Comparison of ENCODE assay signal across 19 cellular contexts in the genomic region with DNA sequence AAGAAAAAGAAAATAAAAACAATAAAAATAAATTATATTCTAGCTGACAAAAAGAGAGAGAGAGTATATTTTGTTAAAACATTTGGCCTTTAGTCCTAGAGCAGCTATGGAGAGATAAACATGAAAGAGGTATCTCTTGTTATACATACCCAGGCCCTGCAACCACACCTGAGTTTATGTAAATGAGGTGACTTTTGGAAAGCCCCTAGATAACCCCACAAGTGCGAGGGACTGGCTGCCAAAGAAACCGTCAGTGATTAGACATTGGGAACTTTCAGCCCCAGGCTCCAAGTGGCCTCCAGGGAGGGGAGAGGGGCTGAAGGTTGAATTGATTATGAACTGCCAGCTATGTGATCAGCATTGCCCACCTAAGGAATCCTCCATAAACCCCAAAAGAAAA. TPM values are rescaled to one million over a fixed set of nuclear protein-coding genes. Genes with fewer than 3 reads are reported as not detected.
DNase-seq lines count a peak whose midpoint lies in the region; ATAC-seq, FAIRE-seq and TF ChIP-seq lines count a peak whose summit lies in the region.
"Had no signal": no experiment of that assay in that cellular context is flagged by ENCODE, and none has a peak within 500 bp of the region (broad histone marks: within the 10 kb centered on the region; RNA-seq: fewer than 3 reads in every experiment).

No MANE protein-coding gene starts in this region.

- no peaks in the 10 kb centered on the region for H3K79me1 ChIP-seq in H1 (ENCODE audit: low read depth, low read length)

- H2BK12ac ChIP-seq in H1 (ENCODE audit: low read depth, low read length), result no peak overlapping the region

- no peak for FAIRE-seq in H1 (lab: Jason Lieb, UNC)

- DNase-seq in GM12865 (ENCODE audit: low read depth) (peak; percentile 77), H1 (ENCODE audit: low read depth in 1 of 2, low spot score in 2 of 2) (no peak), NCI-H1048 (lab: John Stamatoyannopoulos, UW) (no peak), NOMO-1 treated with dmso at 0.1 percent for 144 hours (lab: John Stamatoyannopoulos, UW; ENCODE audit: unreplicated experiment) (no peak)
- no peak for DNase-seq in stimulated activated effector memory CD8-positive, alpha-beta T cell treated with anti-CD3 and anti-CD28 coated beads, Interleukin-12 subunit alpha, Interleukin-12 subunit beta, amount 100 ng/mL, for 72 hours (ENCODE audit: low spot score in 2 of 2)
- DNase-seq: Calu3; CD4-positive, alpha-beta T cell; MV-4-11; NCI-H1436; NCI-H2029 treated with DMSO at 0.1 percent for 48 hours; NCI-H2171 treated with DMSO at 0.1 percent for 48 hours; NCI-H446 treated with DMSO at 0.1 percent for 48 hours; NK-92 treated with Interleukin-12 subunit alpha and Interleukin-12 subunit beta, amount 100 ng/mL, for 24 hours had no signal

- no peaks in the 10 kb centered on the region for H3K36me3 ChIP-seq in BLaER1 treated with 17β-estradiol and CSF1 and Interleukin-3, amounts not matched to agents 10 nM and 100 nM
- H3K36me3 ChIP-seq in KMS-11 (ENCODE audit: insufficient read depth) (no peaks in the 10 kb centered on the region), H1 (ENCODE audit: control insufficient read depth in 2 of 4, insufficient read depth in 4 of 4, low read length in 3 of 4) (no peaks in the 10 kb centered on the region)
- H3K36me3 ChIP-seq: HAP-1 had no signal

- H3K36me3 Mint-ChIP-seq in stimulated activated effector memory CD8-positive, alpha-beta T cell treated with anti-CD3 and anti-CD28 coated beads, Interleukin-12 subunit alpha, Interleukin-12 subunit beta, amount 100 ng/mL, for 72 hours, result no peaks in the 10 kb centered on the region

- H3K27ac ChIP-seq in BLaER1 treated with 17β-estradiol and CSF1 and Interleukin-3, amounts not matched to agents 10 nM and 100 nM, result no peak overlapping the region
- H3K27ac ChIP-seq in KMS-11 (no peak overlapping the region; the same call in 1 of the 2 replicates), H1 (ENCODE audit: low read depth, low read length) (no peak overlapping the region)

- H2AFZ ChIP-seq in KMS-11 (ENCODE audit: low read depth) (no peak overlapping the region), H1 (ENCODE audit: low read length) (no peak overlapping the region)

- ATAC-seq in HG02973 (IDR thresholded peaks at IDR 0.05; ENCODE audit: unreplicated experiment), result no peak
- no peak for ATAC-seq in stimulated activated effector memory CD8-positive, alpha-beta T cell treated with anti-CD3 and anti-CD28 coated beads, Interleukin-12 subunit alpha, Interleukin-12 subunit beta, amount 100 ng/mL, for 72 hours

- H3K27me3 ChIP-seq in BLaER1 treated with 17β-estradiol and CSF1 and Interleukin-3, amounts not matched to agents 10 nM and 100 nM, result no peaks in the 10 kb centered on the region
- H3K27me3 ChIP-seq in KMS-11 (ENCODE audit: insufficient read depth, low read depth), result no peaks in the 10 kb centered on the region
- H3K27me3 ChIP-seq in H1 (replicated peaks in 1 of 4; ENCODE audit: control insufficient read depth in 3 of 4, extremely low read depth in 1 of 4, insufficient read depth in 3 of 4, low read length in 3 of 4), result no peaks in the 10 kb centered on the region; a peak in 1 of 7 replicates

- H3K9me3 ChIP-seq in BLaER1 treated with 17β-estradiol and CSF1 and Interleukin-3, amounts not matched to agents 10 nM and 100 nM (replicated peaks in 1 of 11), result no peaks in the 10 kb centered on the region
- H3K9me3 ChIP-seq in H1 (ENCODE audit: insufficient read depth in 2 of 2, low read depth in 1 of 2, low read length in 1 of 2), result no peaks in the 10 kb centered on the region; a peak in 1 of 4 replicates
- H3K9me3 ChIP-seq: HAP-1 had no signal

- H2BK15ac ChIP-seq in H1 (ENCODE audit: low read length), result peak overlapping the region; percentile 88; the same call in 1 of the 2 replicates

- no peak overlapping the region for H2AK5ac ChIP-seq in H1 (ENCODE audit: low read depth, low read length)

- H3K56ac ChIP-seq in H1 (replicated peaks; ENCODE audit: insufficient read length, low read depth, low read length), result no peak overlapping the region

- no peaks in the 10 kb centered on the region for H3K79me2 ChIP-seq in KMS-11 (ENCODE audit: insufficient read depth, low read depth)
- H3K79me2 ChIP-seq in H1 (ENCODE audit: control insufficient read depth in 1 of 2, insufficient read depth in 2 of 2, low read length in 2 of 2), result no peaks in the 10 kb centered on the region

- TF ChIP-seq CTCF in GM12865 (IDR thresholded peaks at IDR 0.05; ENCODE audit: insufficient read depth, low read depth, low read length, missing control alignments) (no peak), KMS-11 (conservative IDR thresholded peaks at IDR 0.05; ENCODE audit: low read depth, low read length) (no peak), H1 (IDR thresholded peaks at IDR 0.05; ENCODE audit: control extremely low read depth in 1 of 3, insufficient read depth in 1 of 3, low read depth in 1 of 3, low read length in 3 of 3) (no peak)

- no peak overlapping the region for H3K4ac ChIP-seq in H1 (replicated peaks; ENCODE audit: insufficient read length, low read depth, low read length)

- POLR2A ChIA-PET in H1 (lab: Charles Lee; ENCODE audit: partially characterized antibody), result no interaction called here

- H4K5ac ChIP-seq in H1 (ENCODE audit: insufficient read length, low read depth, low read length), result no peak overlapping the region

- H3K14ac ChIP-seq in H1 (ENCODE audit: insufficient read length), result no peak overlapping the region

- H3K18ac ChIP-seq in H1 (ENCODE audit: extremely low read depth, low read length), result no peak overlapping the region

- H3K23me2 ChIP-seq in H1 (ENCODE audit: low read depth, low read length), result no peaks in the 10 kb centered on the region

- H2BK20ac ChIP-seq in H1 (ENCODE audit: low read length), result no peak overlapping the region

- no peak for TF ChIP-seq POLR2A in H1 (IDR thresholded peaks at IDR 0.05; ENCODE audit: control extremely low read depth in 1 of 2, low read depth in 2 of 2, low read length in 2 of 2)

- H2BK5ac ChIP-seq in H1 (ENCODE audit: low read depth, low read length), result no peak overlapping the region

- H4K8ac ChIP-seq in H1 (ENCODE audit: extremely low read depth, insufficient read depth, low read length), result no peak overlapping the region

- H3K9me3 Mint-ChIP-seq in stimulated activated effector memory CD8-positive, alpha-beta T cell treated with anti-CD3 and anti-CD28 coated beads, Interleukin-12 subunit alpha, Interleukin-12 subunit beta, amount 100 ng/mL, for 72 hours, result no peaks in the 10 kb centered on the region
- H3K9me3 Mint-ChIP-seq: CD4-positive, alpha-beta T cell had no signal

- no peak overlapping the region for H3K9ac ChIP-seq in BLaER1 treated with 17β-estradiol and CSF1 and Interleukin-3, amounts not matched to agents 10 nM and 100 nM
- H3K9ac ChIP-seq in KMS-11 (no peak overlapping the region), H1 (replicated peaks in 1 of 4; ENCODE audit: extremely low read depth in 1 of 4, low read depth in 3 of 4, low read length in 3 of 4) (no peak overlapping the region)

- no peak for TF ChIP-seq RAD21 in H1 (IDR thresholded peaks at IDR 0.05 in 1 of 2, conservative IDR thresholded peaks at IDR 0.05 in 1 of 2; ENCODE audit: low read depth in 2 of 2, low read length in 2 of 2)

- H3K4me3 Mint-ChIP-seq in stimulated activated effector memory CD8-positive, alpha-beta T cell treated with anti-CD3 and anti-CD28 coated beads, Interleukin-12 subunit alpha, Interleukin-12 subunit beta, amount 100 ng/mL, for 72 hours, result no peak overlapping the region
- H3K4me3 Mint-ChIP-seq: CD4-positive, alpha-beta T cell had no signal

- H3K23ac ChIP-seq in H1 (ENCODE audit: insufficient read length), result no peak overlapping the region

- no peak overlapping the region for H4K91ac ChIP-seq in H1 (replicated peaks; ENCODE audit: insufficient read length, low read length)

- no peak overlapping the region for H2BK120ac ChIP-seq in H1 (replicated peaks; ENCODE audit: low read depth, low read length)

- 76% methylated on average over 2 of the region's 2 CpGs; no CpG with 5 or more reads in 1 of the 2 experiments for WGBS in H1 (ENCODE audit: extremely low coverage in 1 of 2, insufficient coverage in 1 of 2, insufficient read length in 1 of 2, insufficient replicate concordance in 2 of 2, low coverage in 1 of 2, low lambda C conversion rate in 2 of 2, missing lambda C conversion rate in 1 of 2), 2 experiments

- CTCF ChIA-PET in H1 (lab: Charles Lee; ENCODE audit: partially characterized antibody), result interaction anchor here (0.9 kb wide), 1 partner anchor 36 kb away, joined by 4 read pairs; no protein-coding TSS in a partner anchor

- H3K4me3 ChIP-seq in BLaER1 treated with 17β-estradiol and CSF1 and Interleukin-3, amounts not matched to agents 10 nM and 100 nM, result no peak overlapping the region
- no peak overlapping the region for H3K4me3 ChIP-seq in GM12865 (ENCODE audit: low read depth, low read length)
- H3K4me3 ChIP-seq in KMS-11 (IDR thresholded peaks at IDR 0.05; ENCODE audit: insufficient read depth, low read depth, low read length), result no peak overlapping the region
- no peak overlapping the region for H3K4me3 ChIP-seq in H1 (ENCODE audit: extremely low read depth in 1 of 4, insufficient read depth in 2 of 4, low read depth in 3 of 4, low read length in 4 of 4)
- H3K4me3 ChIP-seq: HAP-1 had no signal

- H3K27ac Mint-ChIP-seq in stimulated activated effector memory CD8-positive, alpha-beta T cell treated with anti-CD3 and anti-CD28 coated beads, Interleukin-12 subunit alpha, Interleukin-12 subunit beta, amount 100 ng/mL, for 72 hours, result no peak overlapping the region
- H3K27ac Mint-ChIP-seq: CD4-positive, alpha-beta T cell had no signal

- peaks cover 21 to 51% (median 33%) of the 10 kb centered on the region in 10 experiments for H3K4me1 ChIP-seq in BLaER1 treated with 17β-estradiol and CSF1 and Interleukin-3, amounts not matched to agents 10 nM and 100 nM
- peaks cover 21% of the 10 kb centered on the region for H3K4me1 ChIP-seq in KMS-11 (ENCODE audit: low read depth, poor library complexity, severe bottlenecking)
- H3K4me1 ChIP-seq in H1 (replicated peaks in 1 of 4; ENCODE audit: control insufficient read depth in 3 of 4, insufficient read depth in 4 of 4, low read length in 3 of 4), result peaks cover 0 to 5% (median 2%) of the 10 kb centered on the region in 4 experiments; a peak in 2 of 7 replicates
- H3K4me1 ChIP-seq: HAP-1 had no signal

- H3K4me2 ChIP-seq in BLaER1 treated with 17β-estradiol and CSF1 and Interleukin-3, amounts not matched to agents 10 nM and 100 nM, result peak overlapping the region in 6 of 11 experiments; percentile 28 to 80 (median 51); a peak in 6 of 22 replicates
- H3K4me2 ChIP-seq in KMS-11 (peak overlapping the region; percentile 45), H1 (ENCODE audit: insufficient read depth in 1 of 2, low read depth in 2 of 2, low read length in 2 of 2) (no peak overlapping the region)

- TF ChIP-seq EP300 in H1 (IDR thresholded peaks at IDR 0.05; ENCODE audit: borderline replicate concordance in 1 of 2, low read depth in 2 of 2, low read length in 2 of 2), result no peak

- H3K4me1 Mint-ChIP-seq in stimulated activated effector memory CD8-positive, alpha-beta T cell treated with anti-CD3 and anti-CD28 coated beads, Interleukin-12 subunit alpha, Interleukin-12 subunit beta, amount 100 ng/mL, for 72 hours, result no peaks in the 10 kb centered on the region

- H4K20me1 ChIP-seq in BLaER1 treated with 17β-estradiol and CSF1 and Interleukin-3, amounts not matched to agents 10 nM and 100 nM, result no peaks in the 10 kb centered on the region
- H4K20me1 ChIP-seq in KMS-11 (ENCODE audit: insufficient read depth), result no peaks in the 10 kb centered on the region
- no peaks in the 10 kb centered on the region for H4K20me1 ChIP-seq in H1 (replicated peaks in 1 of 2; ENCODE audit: control insufficient read depth in 1 of 2, insufficient read depth in 2 of 2, low read length in 2 of 2)

RNA-seq across cellular contexts. Expression of gene NLRP7, which starts 2.1 kb away (rescaled TPM):
- total RNA-seq in H1 (2021; fragmentation: NEBNext Ultra II Directional; extraction: Animal tissue kit (Norgen Biotek cat#: 25700)), result 0.91 and 0.96 TPM in 2 replicates
- 0.75 and 1.2 TPM in 2 replicates for polyA plus RNA-seq in H1 (2011; rRNA removed)
- polyA plus RNA-seq in H1 (2011; cell fraction: cytosol; rRNA removed), result 1.1 TPM
- polyA plus RNA-seq in H1 (2011; cell fraction: nucleus; rRNA removed), result 0.87 TPM
- 0.95 to 1.8 TPM (median 1.5 TPM) in 4 replicates for polyA plus RNA-seq in H1 (2012, experiment 1 of 2)
- polyA plus RNA-seq in H1 (2012, experiment 2 of 2), result 0.51 TPM
- 0.67 TPM for polyA plus RNA-seq in H1 (2013, experiment 1 of 2)
- 0.88 TPM for polyA plus RNA-seq in H1 (2013, experiment 2 of 2)
- 1.1 and 1.7 TPM in 2 replicates for polyA minus RNA-seq in H1 (2011; rRNA and poly(A)+ RNA removed)
- 0.59 TPM for polyA minus RNA-seq in H1 (2011; cell fraction: cytosol; rRNA and poly(A)+ RNA removed)
- polyA minus RNA-seq in H1 (2011; cell fraction: nucleus; rRNA and poly(A)+ RNA removed), result 0.20 TPM
- total RNA-seq: A673; Calu3; CD4-positive, alpha-beta T cell had no signal

RNA-seq across cellular contexts. Expression of gene NLRP2, which starts 16.8 kb away (rescaled TPM):
- total RNA-seq in H1 (2021; fragmentation: NEBNext Ultra II Directional; extraction: Animal tissue kit (Norgen Biotek cat#: 25700)), result 2.5 TPM in 2 replicates
- polyA plus RNA-seq in H1 (2011; rRNA removed), result 0.62 and 0.71 TPM in 2 replicates
- 1.1 TPM for polyA plus RNA-seq in H1 (2011; cell fraction: cytosol; rRNA removed)
- 1.5 TPM for polyA plus RNA-seq in H1 (2011; cell fraction: nucleus; rRNA removed)
- 0.96 to 1.4 TPM (median 1.2 TPM) in 4 replicates for polyA plus RNA-seq in H1 (2012, experiment 1 of 2)
- polyA plus RNA-seq in H1 (2012, experiment 2 of 2), result 0.41 TPM
- 1.1 TPM for polyA plus RNA-seq in H1 (2013, experiment 1 of 2)
- 0.72 TPM for polyA plus RNA-seq in H1 (2013, experiment 2 of 2)
- polyA minus RNA-seq in H1 (2011; rRNA and poly(A)+ RNA removed), result 0.91 and 2.9 TPM in 2 replicates
- 0.59 TPM for polyA minus RNA-seq in H1 (2011; cell fraction: cytosol; rRNA and poly(A)+ RNA removed)
- 0.50 TPM for polyA minus RNA-seq in H1 (2011; cell fraction: nucleus; rRNA and poly(A)+ RNA removed)
- total RNA-seq: SK-MEL-5 had no signal

RNA-seq across cellular contexts. Expression of gene NCR1, which starts 43.5 kb away (rescaled TPM):
- 4.6 and 5.1 TPM in 2 replicates for total RNA-seq in H1 (2021; fragmentation: NEBNext Ultra II Directional; extraction: Animal tissue kit (Norgen Biotek cat#: 25700))
- 1.5 and 2.3 TPM in 2 replicates for polyA plus RNA-seq in H1 (2011; rRNA removed)
- polyA plus RNA-seq in H1 (2011; cell fraction: cytosol; rRNA removed), result 2.7 TPM
- polyA plus RNA-seq in H1 (2011; cell fraction: nucleus; rRNA removed), result 3.1 TPM
- 1.6 to 3.0 TPM (median 2.3 TPM) in 4 replicates for polyA plus RNA-seq in H1 (2012, experiment 1 of 2)
- polyA plus RNA-seq in H1 (2012, experiment 2 of 2), result 0.70 TPM
- 1.4 TPM for polyA plus RNA-seq in H1 (2013, experiment 1 of 2)
- 1.3 TPM for polyA plus RNA-seq in H1 (2013, experiment 2 of 2)
- polyA minus RNA-seq in H1 (2011; rRNA and poly(A)+ RNA removed), result 7.3 and 11.6 TPM in 2 replicates
- polyA minus RNA-seq in H1 (2011; cell fraction: cytosol; rRNA and poly(A)+ RNA removed), result 5.1 TPM
- 3.7 TPM for polyA minus RNA-seq in H1 (2011; cell fraction: nucleus; rRNA and poly(A)+ RNA removed)
- total RNA-seq: A673; Calu3; CD4-positive, alpha-beta T cell; SK-MEL-5 had no signal

Comparison
In these comparisons a context has a peak if more than half of its experiments do, and no peak if none do; other contexts are left out.
1. H3K4me2 ChIP-seq: peak in BLaER1 treated with 17β-estradiol and CSF1 and Interleukin-3, amounts not matched to agents 10 nM and 100 nM (6 of 11) and KMS-11 (single experiment); none in H1 (0 of 2).